ENCODE assay signal across 13 cellular contexts in genomic region chr16:53511403-53512280, GRCh38. TPM values are rescaled to one million over a fixed set of nuclear protein-coding genes. Genes with fewer than 3 reads are reported as not detected.
A peak's percentile ranks its signal among the peaks of the same experiment; 100 is the strongest.
DNase-seq lines count a peak whose midpoint lies in the region; ATAC-seq and TF ChIP-seq lines count a peak whose summit lies in the region.
"Had no signal": no experiment of that assay in that cellular context is flagged by ENCODE, and none has a peak within 500 bp of the region (broad histone marks: within the 10 kb centered on the region; RNA-seq: fewer than 3 reads in every experiment).

No MANE protein-coding gene starts in this region.

- intact Hi-C loops in activated CD8-positive, alpha-beta T cell treated with anti-CD3 and anti-CD28 coated beads for 36 hours (cut with micrococcal nuclease), result loop anchor here (10.0 kb wide), 1 partner anchor 137 kb away; no protein-coding TSS in a partner anchor
- intact Hi-C loops in left ventricle myocardium inferior (cut with micrococcal nuclease) (no loop called here), spleen (cut with DNase I; ENCODE audit: low total_unique reads) (no loop called here)

- H3K4me1 ChIP-seq in left ventricle myocardium inferior, result peaks cover 37% of the 10 kb centered on the region
- H3K4me1 ChIP-seq in spleen, result peaks cover 4 to 40% (median 20%) of the 10 kb centered on the region in 6 donors

- H3K36me3 Mint-ChIP-seq in activated CD8-positive, alpha-beta T cell treated with anti-CD3 and anti-CD28 coated beads, Interleukin-2, amount 10 ng/mL, durations not matched to agents 7 days and 5 days (ENCODE audit: low read depth), result peaks cover 21% of the 10 kb centered on the region
- H3K36me3 Mint-ChIP-seq in activated CD8-positive, alpha-beta T cell treated with anti-CD3 and anti-CD28 coated beads for 36 hours (ENCODE audit: low read depth), result peaks cover 2% of the 10 kb centered on the region

- ATAC-seq in activated CD8-positive, alpha-beta T cell treated with anti-CD3 and anti-CD28 coated beads, Interleukin-2, amount 10 ng/mL, durations not matched to agents 7 days and 5 days, result no peak
- no peak for ATAC-seq in activated CD8-positive, alpha-beta T cell treated with anti-CD3 and anti-CD28 coated beads for 36 hours
- ATAC-seq in HG03196 (IDR thresholded peaks at IDR 0.05; ENCODE audit: unreplicated experiment), result no peak

- H3K4me3 ChIP-seq in left ventricle myocardium inferior (no peak overlapping the region), spleen (no peak overlapping the region)
- H3K4me3 ChIP-seq: coronary artery had no signal

- no peak for DNase-seq in activated CD8-positive, alpha-beta T cell treated with anti-CD3 and anti-CD28 coated beads, Interleukin-2, amount 10 ng/mL, durations not matched to agents 7 days and 5 days
- DNase-seq in activated CD8-positive, alpha-beta T cell treated with anti-CD3 and anti-CD28 coated beads for 36 hours, result no peak
- peak; percentile 80 for DNase-seq in NCI-H510A treated with DMSO at 0.1 percent for 48 hours (lab: John Stamatoyannopoulos, UW)
- no peak for DNase-seq in left ventricle myocardium inferior
- peak; percentile 59 for DNase-seq in spleen
- no peak for DNase-seq in AML-193 (lab: John Stamatoyannopoulos, UW)
- no peak for DNase-seq in GM20000 (ENCODE audit: low spot score)
- DNase-seq: activated CD4-positive, alpha-beta T cell treated with anti-CD3 and anti-CD28 coated beads, Interleukin-2, amount 10 ng/mL, durations not matched to agents 24 days and 14 days; NCI-H526 treated with DMSO at 0.1 percent for 48 hours; SK-N-SH had no signal

- POLR2A ChIA-PET in activated CD8-positive, alpha-beta T cell treated with anti-CD3 and anti-CD28 coated beads, Interleukin-2, amount 10 ng/mL, durations not matched to agents 7 days and 5 days (lab: Charles Lee), result no interaction called here
- POLR2A ChIA-PET in activated CD8-positive, alpha-beta T cell treated with anti-CD3 and anti-CD28 coated beads for 36 hours (lab: Charles Lee), result interaction anchor here (0.5 kb wide), 1 partner anchor 69 kb away, joined by 3 read pairs; no protein-coding TSS in a partner anchor

- TF ChIP-seq CTCF in activated CD8-positive, alpha-beta T cell treated with anti-CD3 and anti-CD28 coated beads for 36 hours (IDR thresholded peaks at IDR 0.05), result no peak
- TF ChIP-seq CTCF in left ventricle myocardium inferior (IDR thresholded peaks at IDR 0.05; ENCODE audit: borderline replicate concordance) (no peak), spleen (IDR thresholded peaks at IDR 0.05 in 8 of 11, conservative IDR thresholded peaks at IDR 0.05 in 3 of 11) (no peak), GM20000 (IDR thresholded peaks at IDR 0.05; ENCODE audit: extremely low read depth, missing control alignments) (no peak)

- H3K27me3 ChIP-seq in left ventricle myocardium inferior (ENCODE audit: low read depth) (no peaks in the 10 kb centered on the region), spleen (replicated peaks in 1 of 7) (no peaks in the 10 kb centered on the region)

- H3K9me3 ChIP-seq in left ventricle myocardium inferior (replicated peaks) (no peaks in the 10 kb centered on the region), spleen (peaks cover 0 to 11% (median 6%) of the 10 kb centered on the region in 8 donors)
- H3K9me3 ChIP-seq: SK-N-SH had no signal

- peaks cover 68% of the 10 kb centered on the region for H3K4me1 Mint-ChIP-seq in activated CD8-positive, alpha-beta T cell treated with anti-CD3 and anti-CD28 coated beads, Interleukin-2, amount 10 ng/mL, durations not matched to agents 7 days and 5 days (ENCODE audit: low read depth)
- peaks cover 27% of the 10 kb centered on the region for H3K4me1 Mint-ChIP-seq in activated CD8-positive, alpha-beta T cell treated with anti-CD3 and anti-CD28 coated beads for 36 hours (ENCODE audit: low read depth)

- CTCF ChIA-PET in activated CD8-positive, alpha-beta T cell treated with anti-CD3 and anti-CD28 coated beads, Interleukin-2, amount 10 ng/mL, durations not matched to agents 7 days and 5 days (lab: Charles Lee), result interaction anchor here (0.9 to 1.7 kb wide), 2 partner anchors 17 to 38 kb away, joined by 3 to 4 read pairs; no protein-coding TSS in a partner anchor
- CTCF ChIA-PET in activated CD8-positive, alpha-beta T cell treated with anti-CD3 and anti-CD28 coated beads for 36 hours (lab: Charles Lee), result interaction anchor here (1.1 kb wide), 1 partner anchor 11 kb away, joined by 3 read pairs; no protein-coding TSS in a partner anchor

- peaks cover 5% of the 10 kb centered on the region for H3K9me3 Mint-ChIP-seq in activated CD8-positive, alpha-beta T cell treated with anti-CD3 and anti-CD28 coated beads, Interleukin-2, amount 10 ng/mL, durations not matched to agents 7 days and 5 days (ENCODE audit: insufficient read depth)
- H3K9me3 Mint-ChIP-seq in activated CD8-positive, alpha-beta T cell treated with anti-CD3 and anti-CD28 coated beads for 36 hours, result no peaks in the 10 kb centered on the region
- H3K9me3 Mint-ChIP-seq: activated CD4-positive, alpha-beta T cell treated with anti-CD3 and anti-CD28 coated beads, Interleukin-2, amount 10 ng/mL, durations not matched to agents 24 days and 14 days had no signal

- H3K27ac ChIP-seq in left ventricle myocardium inferior (replicated peaks) (peak overlapping the region; percentile 90), spleen (no peak overlapping the region)

- 71 to 82% (median 75%) methylated on average over 11 to 12 of the region's 12 CpGs for WGBS in spleen, 5 donors

- peak overlapping the region; percentile 61 for H3K27ac Mint-ChIP-seq in activated CD8-positive, alpha-beta T cell treated with anti-CD3 and anti-CD28 coated beads, Interleukin-2, amount 10 ng/mL, durations not matched to agents 7 days and 5 days
- no peak overlapping the region for H3K27ac Mint-ChIP-seq in activated CD8-positive, alpha-beta T cell treated with anti-CD3 and anti-CD28 coated beads for 36 hours
- H3K27ac Mint-ChIP-seq: activated naive CD4-positive, alpha-beta T cell treated with anti-CD3 and anti-CD28 coated beads, Interleukin-2, amount 50 U/mL, for 72 hours had no signal

- no peak for TF ChIP-seq POLR2A in spleen (IDR thresholded peaks at IDR 0.05)

- H3K27me3 Mint-ChIP-seq in activated CD8-positive, alpha-beta T cell treated with anti-CD3 and anti-CD28 coated beads, Interleukin-2, amount 10 ng/mL, durations not matched to agents 7 days and 5 days (ENCODE audit: low read depth), result peaks cover 2% of the 10 kb centered on the region
- H3K27me3 Mint-ChIP-seq in activated CD8-positive, alpha-beta T cell treated with anti-CD3 and anti-CD28 coated beads for 36 hours, result no peaks in the 10 kb centered on the region

- H3K4me3 Mint-ChIP-seq in activated CD8-positive, alpha-beta T cell treated with anti-CD3 and anti-CD28 coated beads, Interleukin-2, amount 10 ng/mL, durations not matched to agents 7 days and 5 days, result no peak overlapping the region
- H3K4me3 Mint-ChIP-seq in activated CD8-positive, alpha-beta T cell treated with anti-CD3 and anti-CD28 coated beads for 36 hours, result no peak overlapping the region
- H3K4me3 Mint-ChIP-seq: activated CD4-positive, alpha-beta T cell treated with anti-CD3 and anti-CD28 coated beads, Interleukin-2, amount 10 ng/mL, durations not matched to agents 24 days and 14 days had no signal

- H3K36me3 ChIP-seq in left ventricle myocardium inferior (no peaks in the 10 kb centered on the region), spleen (no peaks in the 10 kb centered on the region)

RNA-seq across cellular contexts. Expression of gene AKTIP, which starts 8.6 kb away (rescaled TPM):
- 10 to 100 TPM; 54.0 to 56.8 TPM for total RNA-seq in activated CD8-positive, alpha-beta T cell treated with anti-CD3 and anti-CD28 coated beads, Interleukin-2, amount 10 ng/mL, durations not matched to agents 7 days and 5 days
- 10 to 100 TPM; 24.4 to 24.7 TPM for total RNA-seq in activated CD8-positive, alpha-beta T cell treated with anti-CD3 and anti-CD28 coated beads for 36 hours
- total RNA-seq in left ventricle myocardium inferior (95.0 TPM), spleen (10 to 100 TPM; 18.6 to 37.1 (median 31.7) TPM)
- 10 to 100 TPM in 2 of 3 donors, 1 to 10 TPM in 1; 8.7 to 14.0 (median 11.8) TPM for polyA plus RNA-seq in spleen

Comparison
In these comparisons a context has a peak if more than half of its experiments do, and no peak if none do; other contexts are left out.
1. DNase-seq: peak in NCI-H510A treated with DMSO at 0.1 percent for 48 hours (single experiment) and spleen (single experiment); none in activated CD8-positive, alpha-beta T cell treated with anti-CD3 and anti-CD28 coated beads, Interleukin-2, amount 10 ng/mL, durations not matched to agents 7 days and 5 days (single experiment), activated CD8-positive, alpha-beta T cell treated with anti-CD3 and anti-CD28 coated beads for 36 hours (single experiment), left ventricle myocardium inferior (single experiment), AML-193 (0 of 2) and GM20000 (single experiment).